18 cellular contexts compared by ENCODE assay signal in genomic region chr6:112835078-112835477, GRCh38.
A peak's percentile ranks its signal among the peaks of the same experiment; 100 is the strongest.
DNase-seq lines count a peak whose midpoint lies in the region; ATAC-seq and TF ChIP-seq lines count a peak whose summit lies in the region.
"Had no signal": no experiment of that assay in that cellular context is flagged by ENCODE, and none has a peak within 500 bp of the region (broad histone marks: within the 10 kb centered on the region; RNA-seq: fewer than 3 reads in every experiment).

No MANE protein-coding gene starts in this region.

- H3K4me1 Mint-ChIP-seq in neural progenitor cell, result peaks cover 4% of the 10 kb centered on the region
- H3K4me1 Mint-ChIP-seq: CD4-positive, alpha-beta memory T cell had no signal

- H3K4me2 ChIP-seq in neural progenitor cell, result no peak overlapping the region

- H3K27me3 Mint-ChIP-seq in neural progenitor cell (ENCODE audit: insufficient read depth, low read depth), result peaks cover 2% of the 10 kb centered on the region
- H3K27me3 Mint-ChIP-seq: CD4-positive, alpha-beta memory T cell had no signal

- no peak overlapping the region for H3K27ac ChIP-seq in neural progenitor cell
- H3K27ac ChIP-seq in uterus, result no peak overlapping the region
- H3K27ac ChIP-seq: GM23248 had no signal

- H3K27me3 ChIP-seq in neural progenitor cell (no peaks in the 10 kb centered on the region), uterus (no peaks in the 10 kb centered on the region)

- H3K36me3 Mint-ChIP-seq in neural progenitor cell, result no peaks in the 10 kb centered on the region
- H3K36me3 Mint-ChIP-seq: CD4-positive, alpha-beta memory T cell had no signal

- no peaks in the 10 kb centered on the region for H3K9me3 ChIP-seq in neural progenitor cell (ENCODE audit: low read depth)
- no peaks in the 10 kb centered on the region for H3K9me3 ChIP-seq in uterus

- H3K9me3 Mint-ChIP-seq in neural progenitor cell, result peaks cover 2% of the 10 kb centered on the region

- ATAC-seq in HG03095 (IDR thresholded peaks at IDR 0.05; ENCODE audit: unreplicated experiment) (no peak), HG02759 (IDR thresholded peaks at IDR 0.05; ENCODE audit: unreplicated experiment) (no peak)
- ATAC-seq: GM12878 had no signal

- intact Hi-C loops in uterus (cut with DNase I; ENCODE audit: low total_unique reads), result no loop called here

- H3K27ac Mint-ChIP-seq in neural progenitor cell, result peak overlapping the region; percentile 69
- H3K27ac Mint-ChIP-seq: CD4-positive, alpha-beta memory T cell had no signal

- no peak overlapping the region for H2AFZ ChIP-seq in neural progenitor cell (replicated peaks)
- H2AFZ ChIP-seq: GM23248 had no signal

- no peak for TF ChIP-seq POLR2A in uterus (IDR thresholded peaks at IDR 0.05)

- DNase-seq in NCI-H446 (lab: John Stamatoyannopoulos, UW) (peak; percentile 6 to 78), cerebellum (ENCODE audit: low spot score) (peak; percentile 10), neural progenitor cell (ENCODE audit: low spot score) (no peak), GM20000 (ENCODE audit: low spot score) (no peak), uterus (no peak)
- DNase-seq: C1 segment of cervical spinal cord; Calu3; CD4-positive, alpha-beta memory T cell; COR-L47; DMS153; DND-41; GDM1; GM23248; H7; HCEC 1CT had no signal

- no peaks in the 10 kb centered on the region for H4K20me1 ChIP-seq in neural progenitor cell (ENCODE audit: low read depth)

- H3K79me2 ChIP-seq in neural progenitor cell (ENCODE audit: low read depth), result no peaks in the 10 kb centered on the region

- no peak overlapping the region for H3K4me3 Mint-ChIP-seq in neural progenitor cell
- H3K4me3 Mint-ChIP-seq: CD4-positive, alpha-beta memory T cell had no signal

- H3K9ac ChIP-seq in neural progenitor cell, result no peak overlapping the region
- H3K9ac ChIP-seq: GM23248 had no signal

- no peak overlapping the region for H3K4me3 ChIP-seq in neural progenitor cell
- H3K4me3 ChIP-seq in uterus, result no peak overlapping the region
- H3K4me3 ChIP-seq: GM12878, GM23248 had no signal

- H3K36me3 ChIP-seq in neural progenitor cell (no peaks in the 10 kb centered on the region), uterus (no peaks in the 10 kb centered on the region)

- no peak for TF ChIP-seq CTCF in neural progenitor cell (IDR thresholded peaks at IDR 0.05)
- TF ChIP-seq CTCF in GM20000 (IDR thresholded peaks at IDR 0.05; ENCODE audit: extremely low read depth, missing control alignments), result no peak
- no peak for TF ChIP-seq CTCF in uterus (IDR thresholded peaks at IDR 0.05)

- H3F3A ChIP-seq in neural progenitor cell (ENCODE audit: low read depth), result no peaks in the 10 kb centered on the region

- H3K4me1 ChIP-seq in neural progenitor cell, result peaks cover 13% of the 10 kb centered on the region
- H3K4me1 ChIP-seq in uterus, result no peaks in the 10 kb centered on the region

Comparison
In these comparisons a context has a peak if more than half of its experiments do, and no peak if none do; other contexts are left out.
1. DNase-seq: peak in NCI-H446 (2 of 2) and cerebellum (single experiment); none in neural progenitor cell (single experiment), GM20000 (single experiment) and uterus (0 of 2).